In genomic region chr2:69830045-69830905, GRCh38 we compare ENCODE assay signal across 8 cellular contexts. TPM values are rescaled to one million over a fixed set of nuclear protein-coding genes. Genes with fewer than 3 reads are reported as not detected.
DNase-seq lines count a peak whose midpoint lies in the region; ATAC-seq and TF ChIP-seq lines count a peak whose summit lies in the region.

No MANE protein-coding gene starts in this region.

- H3K4me1 Mint-ChIP-seq in activated T-cell treated with anti-CD3 and anti-CD28 coated beads, Interleukin-2, amount 50 U/mL, for 24 hours (ENCODE audit: low read depth): peaks cover 64% of the 10 kb centered on the region
- H3K4me1 Mint-ChIP-seq in nephron progenitor cell: peaks cover 46% of the 10 kb centered on the region

- H3K9ac ChIP-seq in fibroblast of lung (ENCODE audit: insufficient read depth, low read length): peak overlapping the region; percentile 76

- peak; percentile 25 for ATAC-seq in HG02970 (IDR thresholded peaks at IDR 0.05; ENCODE audit: low FRiP score, unreplicated experiment)

- no peaks in the 10 kb centered on the region for H4K20me1 ChIP-seq in fibroblast of lung (ENCODE audit: control insufficient read depth, extremely low read depth, insufficient read depth, low read length)

- intact Hi-C loops in testis (cut with DNase I; ENCODE audit: low total_unique reads): no loop called here

- H3K79me2 ChIP-seq in fibroblast of lung (ENCODE audit: control insufficient read depth, insufficient read depth, low read length): peaks cover 25% of the 10 kb centered on the region

- H3K36me3 ChIP-seq in fibroblast of lung (ENCODE audit: control insufficient read depth, insufficient read depth, low read length): no peaks in the 10 kb centered on the region
- no peaks in the 10 kb centered on the region for H3K36me3 ChIP-seq in testis (ENCODE audit: low read depth, missing control alignments)

- peak overlapping the region; percentile 90 for H3K27ac ChIP-seq in fibroblast of lung (ENCODE audit: insufficient read depth, low read length)
- H3K27ac ChIP-seq in testis: peak overlapping the region; percentile 89 to 96

- DNase-seq in NCI-H2171 treated with DMSO at 0.1 percent for 48 hours (lab: John Stamatoyannopoulos, UW): peak; percentile 44
- no peak for DNase-seq in NCI-H2171 (lab: John Stamatoyannopoulos, UW)
- peak; percentile 29 for DNase-seq in NCI-H748 treated with DMSO at 0.1 percent for 48 hours (lab: John Stamatoyannopoulos, UW)
- DNase-seq in activated T-cell treated with anti-CD3 and anti-CD28 coated beads, Interleukin-2, amount 50 U/mL, for 24 hours: no peak
- peak; percentile 24 to 29 for DNase-seq in fibroblast of lung (ENCODE audit: low read depth in 2 of 2)
- DNase-seq in nephron progenitor cell: peak; percentile 49
- peak; percentile 46 for DNase-seq in testis

- no peak for TF ChIP-seq CTCF in fibroblast of lung (conservative IDR thresholded peaks at IDR 0.05 in 1 of 2, IDR thresholded peaks at IDR 0.05 in 1 of 2; ENCODE audit: low read depth in 1 of 2, low read length in 2 of 2)
- no peak for TF ChIP-seq CTCF in nephron progenitor cell (IDR thresholded peaks at IDR 0.05)
- no peak for TF ChIP-seq CTCF in testis (IDR thresholded peaks at IDR 0.05)

- peak overlapping the region; percentile 68 for H2AFZ ChIP-seq in fibroblast of lung (ENCODE audit: low read length)

- peak overlapping the region; percentile 86 for H3K4me3 Mint-ChIP-seq in activated T-cell treated with anti-CD3 and anti-CD28 coated beads, Interleukin-2, amount 50 U/mL, for 24 hours
- peak overlapping the region; percentile 89 for H3K4me3 Mint-ChIP-seq in nephron progenitor cell

- H3K4me2 ChIP-seq in fibroblast of lung (ENCODE audit: extremely low read depth, insufficient read depth, low read length): peak overlapping the region; percentile 82

- peaks cover 48% of the 10 kb centered on the region for H3K36me3 Mint-ChIP-seq in activated T-cell treated with anti-CD3 and anti-CD28 coated beads, Interleukin-2, amount 50 U/mL, for 24 hours (ENCODE audit: low read depth)
- peaks cover 29% of the 10 kb centered on the region for H3K36me3 Mint-ChIP-seq in nephron progenitor cell (ENCODE audit: low read depth)

- no peaks in the 10 kb centered on the region for H3K9me3 ChIP-seq in fibroblast of lung (ENCODE audit: control insufficient read depth, insufficient read depth, low read depth, low read length)
- H3K9me3 ChIP-seq in testis: no peaks in the 10 kb centered on the region

- H3K27me3 ChIP-seq in fibroblast of lung (ENCODE audit: control insufficient read depth, insufficient read depth, low read length) (no peaks in the 10 kb centered on the region), testis (no peaks in the 10 kb centered on the region)

- no peak for TF ChIP-seq POLR2A in testis (IDR thresholded peaks at IDR 0.05)

- H3K4me1 ChIP-seq in fibroblast of lung (ENCODE audit: control insufficient read depth, extremely low read depth, insufficient read depth, low read length) (no peaks in the 10 kb centered on the region), testis (peaks cover 4% of the 10 kb centered on the region)

- H3K9me3 Mint-ChIP-seq in activated T-cell treated with anti-CD3 and anti-CD28 coated beads, Interleukin-2, amount 50 U/mL, for 24 hours: no peaks in the 10 kb centered on the region
- no peaks in the 10 kb centered on the region for H3K9me3 Mint-ChIP-seq in nephron progenitor cell

- H3K4me3 ChIP-seq in fibroblast of lung (replicated peaks in 1 of 4; ENCODE audit: control extremely low read depth in 1 of 4, insufficient read depth in 1 of 4, low read depth in 3 of 4, low read length in 4 of 4): peak overlapping the region; percentile 75 to 90 (median 84)
- H3K4me3 ChIP-seq in testis: peak overlapping the region; percentile 92 to 94

- 1 to 5% methylated on average over 8 to 43 of the region's 45 CpGs for WGBS in testis, 2 donors

- no peaks in the 10 kb centered on the region for H3K27me3 Mint-ChIP-seq in activated T-cell treated with anti-CD3 and anti-CD28 coated beads, Interleukin-2, amount 50 U/mL, for 24 hours
- peaks cover 6% of the 10 kb centered on the region for H3K27me3 Mint-ChIP-seq in nephron progenitor cell (ENCODE audit: low read depth, poor library complexity)

- H3K27ac Mint-ChIP-seq in activated T-cell treated with anti-CD3 and anti-CD28 coated beads, Interleukin-2, amount 50 U/mL, for 24 hours: peak overlapping the region; percentile 96
- no peak overlapping the region for H3K27ac Mint-ChIP-seq in nephron progenitor cell

RNA-seq across cellular contexts. Expression of gene GMCL1, which starts 0.8 kb away (rescaled TPM):
- total RNA-seq in fibroblast of lung (7.7 and 9.1 TPM in 2 replicates), testis (10 to 100 TPM; 19.9 to 27.6 TPM)
- polyA plus RNA-seq in fibroblast of lung (7.6 and 12.4 TPM in 2 replicates), testis (ENCODE audit: insufficient read depth, low read depth, low replicate concordance) (30.5 TPM)
- polyA plus RNA-seq in fibroblast of lung (2012): 5.7 and 7.6 TPM in 2 replicates
- 0.15 and 0.67 TPM in 2 replicates for polyA minus RNA-seq in fibroblast of lung (ENCODE audit: low replicate concordance)

Comparison
In these comparisons a context has a peak if more than half of its experiments do, and no peak if none do; other contexts are left out.
1. DNase-seq: peak in NCI-H2171 treated with DMSO at 0.1 percent for 48 hours (single experiment), NCI-H748 treated with DMSO at 0.1 percent for 48 hours (single experiment), fibroblast of lung (2 of 2), nephron progenitor cell (single experiment) and testis (single experiment); none in NCI-H2171 (single experiment) and activated T-cell treated with anti-CD3 and anti-CD28 coated beads, Interleukin-2, amount 50 U/mL, for 24 hours (single experiment).